In the genomic region with DNA sequence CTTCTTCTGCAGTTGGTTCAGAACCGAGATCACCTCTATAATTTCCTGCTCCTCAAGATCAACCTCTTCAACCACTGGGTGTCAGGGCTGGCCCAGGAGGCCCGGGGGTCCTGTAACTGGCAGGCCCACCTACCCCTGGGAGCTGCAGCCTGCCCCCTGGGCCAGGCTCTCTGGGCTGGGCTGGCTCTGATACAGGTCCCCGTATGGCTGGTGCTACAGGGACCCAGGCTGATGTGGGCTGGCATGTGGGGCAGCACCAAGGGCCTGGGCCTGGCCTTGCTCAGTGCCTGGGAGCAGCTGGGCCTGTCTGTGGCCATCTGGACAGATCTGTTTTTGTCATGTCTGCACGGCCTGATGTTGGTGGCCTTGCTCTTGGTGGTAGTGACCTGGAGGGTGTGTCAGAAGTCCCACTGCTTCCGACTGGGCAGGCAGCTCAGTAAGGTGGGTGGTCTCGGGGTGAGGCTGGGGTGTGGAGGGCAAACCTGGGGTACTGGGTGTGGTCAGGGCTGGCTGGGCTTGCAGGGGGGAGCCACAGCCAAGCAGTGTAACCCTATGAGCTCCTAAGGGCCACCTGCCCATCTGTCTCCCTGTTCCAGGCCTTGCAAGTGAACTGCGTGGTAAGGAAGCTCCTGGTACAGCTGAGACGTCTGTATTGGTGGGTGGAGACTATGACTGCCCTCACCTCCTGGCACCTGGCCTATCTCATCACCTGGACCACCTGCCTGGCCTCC, we compare ENCODE assay signal across 20 cellular contexts. TPM values are rescaled to one million over a fixed set of nuclear protein-coding genes. Genes with fewer than 3 reads are reported as not detected.
A peak's percentile ranks its signal among the peaks of the same experiment; 100 is the strongest.
DNase-seq lines count a peak whose midpoint lies in the region; ATAC-seq, FAIRE-seq and TF ChIP-seq lines count a peak whose summit lies in the region.
"Had no signal": no experiment of that assay in that cellular context is flagged by ENCODE, and none has a peak within 500 bp of the region (broad histone marks: within the 10 kb centered on the region; RNA-seq: fewer than 3 reads in every experiment).

No MANE protein-coding gene starts in this region.

- no peaks in the 10 kb centered on the region for H3K36me3 ChIP-seq in kidney (ENCODE audit: control insufficient read depth in 1 of 2, insufficient read depth in 2 of 2, low read length in 2 of 2)
- H3K36me3 ChIP-seq in pancreas = no peaks in the 10 kb centered on the region
- H3K36me3 ChIP-seq: BLaER1 treated with 17β-estradiol and CSF1 and Interleukin-3, amounts not matched to agents 10 nM and 100 nM had no signal

- intact Hi-C loops in kidney (cut with DNase I) = no loop called here
- intact Hi-C loops in pancreas (cut with DNase I) = loop anchor here in 2 of 3 donors (5.0 to 10.0 kb wide), 3 partner anchors 162 to 530 kb away; a partner anchor contains a TSS

- TF ChIP-seq CTCF in kidney (IDR thresholded peaks at IDR 0.05; ENCODE audit: borderline replicate concordance, extremely low read depth, insufficient read depth) = no peak
- no peak for TF ChIP-seq CTCF in pancreas (IDR thresholded peaks at IDR 0.05)

- H3K4me3 ChIP-seq in kidney (ENCODE audit: low read length in 2 of 2) (no peak overlapping the region), pancreas (no peak overlapping the region)
- H3K4me3 ChIP-seq: BLaER1 treated with 17β-estradiol and CSF1 and Interleukin-3, amounts not matched to agents 10 nM and 100 nM; GM12878; GM23338; K562; PC-9 had no signal

- no peak for ATAC-seq in GM21528 (IDR thresholded peaks at IDR 0.05; ENCODE audit: low FRiP score, unreplicated experiment)
- ATAC-seq in HG02852 (IDR thresholded peaks at IDR 0.05; ENCODE audit: unreplicated experiment) = no peak
- no peak for ATAC-seq in pancreas

- H3K4me1 ChIP-seq in kidney (ENCODE audit: control insufficient read depth in 1 of 2, insufficient read depth in 1 of 2, low read depth in 1 of 2, low read length in 2 of 2) = peaks cover 5 to 8% of the 10 kb centered on the region in 2 donors
- H3K4me1 ChIP-seq in pancreas = no peaks in the 10 kb centered on the region
- H3K4me1 ChIP-seq: BLaER1 treated with 17β-estradiol and CSF1 and Interleukin-3, amounts not matched to agents 10 nM and 100 nM had no signal

- H3K27ac ChIP-seq in kidney (ENCODE audit: low read depth in 2 of 2, low read length in 2 of 2) = no peak overlapping the region
- H3K27ac ChIP-seq in pancreas = no peak overlapping the region
- H3K27ac ChIP-seq: BLaER1 treated with 17β-estradiol and CSF1 and Interleukin-3, amounts not matched to agents 10 nM and 100 nM; PC-9; RWPE1 had no signal

- DNase-seq in COLO668 (lab: John Stamatoyannopoulos, UW; ENCODE audit: unreplicated experiment) (peak; percentile 25), DMS 273 treated with DMSO at 0.1 percent for 48 hours (lab: John Stamatoyannopoulos, UW) (peak; percentile 73), NCI-H524 (lab: John Stamatoyannopoulos, UW) (peak; percentile 74 to 80), kidney (peak; percentile 64), 8988T (no peak), pancreas (no peak)
- DNase-seq: CD8-positive, alpha-beta memory T cell; NCI-H1105; NCI-H187; NCI-H82; PC-9; SIG-M5 had no signal

- H3K9me3 ChIP-seq in kidney (ENCODE audit: control insufficient read depth in 1 of 2, low read length in 2 of 2) = no peaks in the 10 kb centered on the region
- H3K9me3 ChIP-seq in pancreas = no peaks in the 10 kb centered on the region
- H3K9me3 ChIP-seq: BLaER1 treated with 17β-estradiol and CSF1 and Interleukin-3, amounts not matched to agents 10 nM and 100 nM had no signal

- H3K9ac ChIP-seq in kidney (ENCODE audit: low read length in 2 of 2) = no peak overlapping the region
- H3K9ac ChIP-seq: BLaER1 treated with 17β-estradiol and CSF1 and Interleukin-3, amounts not matched to agents 10 nM and 100 nM had no signal

- WGBS in pancreas, 2 donors = 68 to 69% methylated on average over 8 of the region's 8 CpGs

- FAIRE-seq in kidney (lab: Jason Lieb, UNC) (no peak), pancreas (lab: Jason Lieb, UNC) (no peak)
- FAIRE-seq: GM12878 had no signal

- H3K27me3 ChIP-seq in pancreas = no peaks in the 10 kb centered on the region
- H3K27me3 ChIP-seq: BLaER1 treated with 17β-estradiol and CSF1 and Interleukin-3, amounts not matched to agents 10 nM and 100 nM had no signal

RNA-seq across cellular contexts. Expression of a gene that starts 4.2 kb away (rescaled TPM):
- total RNA-seq in kidney (0.50 TPM), pancreas (under 1 TPM in 1 of 6 donors, not detected in 5; 0.25 TPM)
- polyA plus RNA-seq in kidney (ENCODE audit: insufficient read depth, low read depth, low replicate concordance) (not detected), pancreas (under 1 TPM in 1 of 2 donors, not detected in 1; 0.31 TPM)
- total RNA-seq: CD8-positive, alpha-beta memory T cell; GM12878; GM23338; K562; T-helper 1 cell treated with Interleukin-12 subunit alpha and Interleukin-12 subunit beta and Interleukin-4 antibody, amounts not matched to agents 30 ng/mL and 1 ng/mL, for 36 hours had no signal
- polyA plus RNA-seq: CD8-positive, alpha-beta memory T cell; GM12878; GM23338; K562 had no signal

RNA-seq across cellular contexts. Expression of a gene that starts 22.8 kb away (rescaled TPM):
- 19.3 TPM for total RNA-seq in kidney
- 12.9 TPM for polyA plus RNA-seq in kidney (ENCODE audit: insufficient read depth, low read depth, low replicate concordance)
- total RNA-seq in pancreas = 10 to 100 TPM in 1 of 6 donors, 1 to 10 TPM in 5; 3.0 to 11.2 (median 4.7) TPM
- 1 to 10 TPM; 5.6 to 6.6 TPM for polyA plus RNA-seq in pancreas
- total RNA-seq: CD8-positive, alpha-beta memory T cell had no signal
- polyA plus RNA-seq: CD8-positive, alpha-beta memory T cell had no signal

RNA-seq across cellular contexts. Expression of a gene that starts 34.4 kb away (rescaled TPM):
- total RNA-seq in kidney (342 TPM), pancreas (100 to 1,000 TPM in 2 of 6 donors, 10 to 100 TPM in 4; 47.8 to 150 (median 65.1) TPM)
- polyA plus RNA-seq in kidney (ENCODE audit: insufficient read depth, low read depth, low replicate concordance) (82.6 TPM), pancreas (10 to 100 TPM; 73.1 to 75.2 TPM)
- total RNA-seq: T-helper 1 cell treated with Interleukin-12 subunit alpha and Interleukin-12 subunit beta and Interleukin-4 antibody, amounts not matched to agents 30 ng/mL and 1 ng/mL, for 36 hours had no signal
- polyA plus RNA-seq: CD8-positive, alpha-beta memory T cell had no signal

Comparison
In these comparisons a context has a peak if more than half of its experiments do, and no peak if none do; other contexts are left out.
1. DNase-seq: peak in COLO668 (single experiment), DMS 273 treated with DMSO at 0.1 percent for 48 hours (single experiment), NCI-H524 (2 of 2) and kidney (single experiment); none in 8988T (single experiment) and pancreas (0 of 6).